In the genomic region with DNA sequence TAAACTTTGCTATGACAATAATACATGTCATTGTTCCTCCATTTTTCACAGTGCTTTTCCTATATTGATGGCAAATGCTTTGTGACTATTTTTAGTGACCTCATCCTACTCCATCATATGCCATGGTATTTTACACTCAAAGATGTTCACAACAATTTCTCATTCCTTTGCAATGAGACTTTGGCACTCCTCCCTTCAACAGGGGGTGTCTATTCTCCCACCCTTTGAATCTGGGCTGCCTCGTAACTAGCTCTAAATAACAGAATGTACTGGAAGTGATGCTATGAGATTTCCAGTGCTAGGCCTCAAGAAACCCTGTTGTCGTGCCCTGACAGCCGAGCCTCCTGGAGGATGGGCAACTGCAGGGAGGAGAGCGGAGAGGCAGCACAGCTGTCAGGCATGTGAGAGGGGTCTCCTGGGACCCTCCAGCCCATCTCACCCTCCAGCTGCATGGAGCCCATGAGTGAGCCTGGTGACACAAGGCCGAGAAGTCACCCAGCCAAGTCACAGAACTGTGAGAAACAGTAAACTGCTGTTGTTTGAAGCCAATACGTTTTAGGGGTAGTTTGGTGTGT, we compare ENCODE assay signal across 27 cellular contexts.
DNase-seq lines count a peak whose midpoint lies in the region; ATAC-seq and TF ChIP-seq lines count a peak whose summit lies in the region.
"Had no signal": no experiment of that assay in that cellular context is flagged by ENCODE, and none has a peak within 500 bp of the region (broad histone marks: within the 10 kb centered on the region; RNA-seq: fewer than 3 reads in every experiment).

No MANE protein-coding gene starts in this region.

- H3K79me2 ChIP-seq in GM23248 (ENCODE audit: insufficient read depth) = no peaks in the 10 kb centered on the region

- H3K14ac ChIP-seq in neuronal stem cell (ENCODE audit: low read length) = no peak overlapping the region

- H2BK15ac ChIP-seq in neuronal stem cell (ENCODE audit: low read length) = no peak overlapping the region

- no peak for ATAC-seq in HG03280 (IDR thresholded peaks at IDR 0.05; ENCODE audit: unreplicated experiment)
- ATAC-seq: activated CD4-positive, alpha-beta T cell treated with anti-CD3 and anti-CD28 coated beads for 36 hours; PC-3; psoas muscle had no signal

- no peak overlapping the region for H3K4me3 Mint-ChIP-seq in brain
- H3K4me3 Mint-ChIP-seq: activated CD4-positive, alpha-beta T cell treated with anti-CD3 and anti-CD28 coated beads for 36 hours; activated naive CD8-positive, alpha-beta T cell treated with anti-CD3 and anti-CD28 coated beads, Interleukin-2, amount 10 ng/mL, durations not matched to agents 7 days and 5 days; HFFc6; memory B cell had no signal

- no peak overlapping the region for H3K4ac ChIP-seq in neuronal stem cell (ENCODE audit: low read length)

- 97 to 98% methylated on average over 6 of the region's 6 CpGs for WGBS in GM23248 (ENCODE audit: low coverage in 1 of 2, low lambda C conversion rate in 2 of 2, missing lambda C conversion rate in 2 of 2), 2 experiments
- no CpG with 5 or more reads among the region's 6 CpGs for WGBS in neuronal stem cell (ENCODE audit: extremely low coverage in 2 of 2, insufficient read length in 2 of 2, insufficient replicate concordance in 1 of 2), 2 donors

- DNase-seq in AG08395 (ENCODE audit: low spot score) (peak; percentile 33), GM23248 (peak; percentile 8), neuronal stem cell (ENCODE audit: low spot score) (no peak), ecto neural progenitor cell (ENCODE audit: low spot score) (no peak), SIG-M5 treated with dmso at 0.1 percent for 504 hours (lab: John Stamatoyannopoulos, UW; ENCODE audit: unreplicated experiment) (no peak)
- DNase-seq in stimulated activated CD4-positive, alpha-beta T cell treated with anti-CD3 and anti-CD28 coated beads, Interleukin-12 subunit alpha, Interleukin-12 subunit beta, amount 100 ng/mL, for 4 hours = no peak
- DNase-seq: activated CD4-positive, alpha-beta T cell treated with anti-CD3 and anti-CD28 coated beads for 36 hours; activated effector memory CD4-positive, alpha-beta T cell treated with anti-CD3 and anti-CD28 coated beads, Interleukin-2, amount 50 U/mL, for 16 hours; activated naive CD8-positive, alpha-beta T cell treated with anti-CD3 and anti-CD28 coated beads, Interleukin-2, amount 10 ng/mL, durations not matched to agents 7 days and 5 days; activated T-cell treated with anti-CD3 and anti-CD28 coated beads for 4 hours; Calu3; DND-41; heart left ventricle; HFFc6; Kasumi-1; NCI-H1694 treated with DMSO at 0.1 percent for 48 hours; NCI-H524; PC-3; psoas muscle; stimulated activated CD4-positive, alpha-beta T cell treated with anti-CD3 and anti-CD28 coated beads, Interleukin-2, amount 100 ng/mL, for 24 hours; transverse colon had no signal

- H3K79me1 ChIP-seq in neuronal stem cell (ENCODE audit: low read depth, low read length) = no peaks in the 10 kb centered on the region

- H2BK5ac ChIP-seq in neuronal stem cell (ENCODE audit: low read length) = no peak overlapping the region

- H3K4me1 Mint-ChIP-seq in brain = peaks cover 53% of the 10 kb centered on the region
- H3K4me1 Mint-ChIP-seq: activated CD4-positive, alpha-beta T cell treated with anti-CD3 and anti-CD28 coated beads for 36 hours; activated naive CD8-positive, alpha-beta T cell treated with anti-CD3 and anti-CD28 coated beads, Interleukin-2, amount 10 ng/mL, durations not matched to agents 7 days and 5 days; memory B cell had no signal

- no peak overlapping the region for H2BK120ac ChIP-seq in neuronal stem cell (ENCODE audit: low read depth, low read length)

- H2BK12ac ChIP-seq in neuronal stem cell (ENCODE audit: low read length) = no peak overlapping the region

- H3K4me1 ChIP-seq in GM23248 (ENCODE audit: insufficient read depth) = peaks cover 15% of the 10 kb centered on the region
- H3K4me1 ChIP-seq in neuronal stem cell (ENCODE audit: control insufficient read depth in 2 of 2, insufficient read depth in 1 of 2, low read depth in 1 of 2, low read length in 2 of 2) = no peaks in the 10 kb centered on the region

- TF ChIP-seq CTCF in brain (conservative IDR thresholded peaks at IDR 0.05) = no peak

- H4K91ac ChIP-seq in neuronal stem cell (ENCODE audit: low read depth, low read length, poor library complexity) = no peak overlapping the region

- H2AFZ ChIP-seq in GM23248 (no peak overlapping the region), neuronal stem cell (ENCODE audit: low read length) (no peak overlapping the region)

- in situ Hi-C loops in GM23248 (cut with MboI) = no loop called here

- peak overlapping the region in 3 of 5 experiments; percentile 2 to 24 (median 2) for H3K27ac Mint-ChIP-seq in brain
- H3K27ac Mint-ChIP-seq: activated CD4-positive, alpha-beta T cell treated with anti-CD3 and anti-CD28 coated beads for 36 hours; activated naive CD8-positive, alpha-beta T cell treated with anti-CD3 and anti-CD28 coated beads, Interleukin-2, amount 10 ng/mL, durations not matched to agents 7 days and 5 days; HFFc6; memory B cell had no signal

- H3K9me3 ChIP-seq in GM23248 (ENCODE audit: low read depth) (no peaks in the 10 kb centered on the region), neuronal stem cell (replicated peaks in 1 of 2; ENCODE audit: control insufficient read depth in 2 of 2, insufficient read depth in 1 of 2, low read depth in 1 of 2, low read length in 2 of 2) (no peaks in the 10 kb centered on the region)
- H3K9me3 ChIP-seq: neutrophil, psoas muscle, transverse colon had no signal

- H3K27ac ChIP-seq in GM23248 (no peak overlapping the region), neuronal stem cell (replicated peaks; ENCODE audit: low read length) (no peak overlapping the region)
- H3K27ac ChIP-seq: C4-2B, neutrophil, psoas muscle, transverse colon had no signal

- no peak overlapping the region for H4K8ac ChIP-seq in neuronal stem cell (ENCODE audit: low read depth, low read length)

- H2AK5ac ChIP-seq in neuronal stem cell (ENCODE audit: low read depth, low read length) = no peak overlapping the region

- H3K9me2 ChIP-seq in GM23248 (ENCODE audit: insufficient read depth) = no peaks in the 10 kb centered on the region

- peaks cover 20% of the 10 kb centered on the region for H3F3A ChIP-seq in GM23248 (ENCODE audit: insufficient read depth)

- H3K9ac ChIP-seq in GM23248 (no peak overlapping the region), neuronal stem cell (ENCODE audit: low read depth, low read length, poor library complexity) (peak overlapping the region; percentile 13)

- peaks cover 6% of the 10 kb centered on the region for H3K27me3 Mint-ChIP-seq in brain
- H3K27me3 Mint-ChIP-seq: activated CD4-positive, alpha-beta T cell treated with anti-CD3 and anti-CD28 coated beads for 36 hours; activated naive CD8-positive, alpha-beta T cell treated with anti-CD3 and anti-CD28 coated beads, Interleukin-2, amount 10 ng/mL, durations not matched to agents 7 days and 5 days had no signal

- H3K27me3 ChIP-seq in GM23248 (replicated peaks; ENCODE audit: insufficient read depth) = no peaks in the 10 kb centered on the region
- no peaks in the 10 kb centered on the region for H3K27me3 ChIP-seq in neuronal stem cell (ENCODE audit: control insufficient read depth in 3 of 3, insufficient read depth in 3 of 3, low read depth in 1 of 3, low read length in 3 of 3)
- H3K27me3 ChIP-seq: heart left ventricle, neutrophil, transverse colon had no signal

- H3K36me3 Mint-ChIP-seq in brain = no peaks in the 10 kb centered on the region
- H3K36me3 Mint-ChIP-seq: activated naive CD8-positive, alpha-beta T cell treated with anti-CD3 and anti-CD28 coated beads, Interleukin-2, amount 10 ng/mL, durations not matched to agents 7 days and 5 days; memory B cell had no signal

- H3K4me3 ChIP-seq in GM23248 (no peak overlapping the region), neuronal stem cell (ENCODE audit: low read length in 2 of 2) (no peak overlapping the region)
- H3K4me3 ChIP-seq: heart left ventricle, psoas muscle, smooth muscle cell, transverse colon had no signal

- no peaks in the 10 kb centered on the region for H4K20me1 ChIP-seq in GM23248 (ENCODE audit: insufficient read depth)

- H3K36me3 ChIP-seq in GM23248 (ENCODE audit: low read depth) = no peaks in the 10 kb centered on the region
- H3K36me3 ChIP-seq in neuronal stem cell (replicated peaks in 1 of 2; ENCODE audit: control insufficient read depth in 2 of 2, insufficient read depth in 2 of 2, low read length in 2 of 2) = no peaks in the 10 kb centered on the region
- H3K36me3 ChIP-seq: heart left ventricle, neutrophil, transverse colon had no signal

- H3K4me2 ChIP-seq in GM23248 (ENCODE audit: unreplicated experiment) = no peak overlapping the region
- H3K4me2 ChIP-seq in neuronal stem cell (ENCODE audit: insufficient read depth, low read length, poor library complexity, severe bottlenecking) = no peak overlapping the region
- H3K4me2 ChIP-seq: smooth muscle cell had no signal

- peaks cover 0 to 22% (median 5%) of the 10 kb centered on the region in 5 experiments for H3K9me3 Mint-ChIP-seq in brain
- H3K9me3 Mint-ChIP-seq: HFFc6 had no signal

- no peak overlapping the region for H3K18ac ChIP-seq in neuronal stem cell (ENCODE audit: low read length)

- no peak overlapping the region for H3K23ac ChIP-seq in neuronal stem cell (ENCODE audit: low read depth, low read length, poor library complexity)

Comparison
In these comparisons a context has a peak if more than half of its experiments do, and no peak if none do; other contexts are left out.
1. DNase-seq: peak in AG08395 (single experiment) and GM23248 (single experiment); none in neuronal stem cell (single experiment), stimulated activated CD4-positive, alpha-beta T cell treated with anti-CD3 and anti-CD28 coated beads, Interleukin-12 subunit alpha, Interleukin-12 subunit beta, amount 100 ng/mL, for 4 hours (single experiment), ecto neural progenitor cell (single experiment) and SIG-M5 treated with dmso at 0.1 percent for 504 hours (single experiment).